ENCODE assay signal across 21 cellular contexts in the genomic region with DNA sequence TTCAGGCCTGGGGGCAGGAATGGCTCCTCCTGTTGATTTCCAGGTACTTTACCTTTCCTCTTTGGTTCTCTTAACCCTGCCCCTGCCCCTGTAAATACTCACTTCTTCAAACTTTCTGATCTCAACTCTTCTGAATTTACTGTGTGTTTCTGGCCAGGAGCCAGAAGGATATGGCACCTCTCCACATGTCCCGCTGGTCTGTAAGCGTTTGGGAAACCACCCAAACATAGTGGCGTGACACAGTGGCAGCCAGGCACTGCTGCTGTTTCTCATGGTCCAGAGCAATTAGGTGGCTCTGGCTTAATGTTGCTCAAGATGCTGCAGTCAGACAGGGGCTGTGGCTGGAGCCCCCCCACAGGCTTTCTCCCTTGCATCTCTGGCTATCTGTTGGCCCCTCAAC.
"Had no signal": no experiment of that assay in that cellular context is flagged by ENCODE, and none has a peak within 500 bp of the region (broad histone marks: within the 10 kb centered on the region; RNA-seq: fewer than 3 reads in every experiment).

No MANE protein-coding gene starts in this region.

- H3K27ac Mint-ChIP-seq: activated T-cell treated with anti-CD3 and anti-CD28 coated beads, Interleukin-2, amount 50 U/mL, for 72 hours; mesothelial cell of epicardium; nephron progenitor cell had no signal

- H3K4me1 Mint-ChIP-seq: mesothelial cell of epicardium had no signal

- H3K4me3 ChIP-seq: ascending aorta, breast epithelium, coronary artery, gastroesophageal sphincter, heart left ventricle, left lung, tibial artery had no signal

- ATAC-seq: activated T-cell treated with anti-CD3 and anti-CD28 coated beads, Interleukin-2, amount 50 U/mL, for 72 hours; gastroesophageal sphincter; heart left ventricle; left lung had no signal

- DNase-seq: activated CD4-positive, alpha-beta T cell treated with anti-CD3 and anti-CD28 coated beads, Interleukin-2, amount 50 U/mL, for 1 hour; activated CD4-positive, CD25-positive, alpha-beta regulatory T cell treated with anti-CD3 and anti-CD28 coated beads, Interleukin-2, amount 50 U/mL, for 72 hours; activated CD8-positive, alpha-beta memory T cell treated with anti-CD3 and anti-CD28 coated beads for 24 hours; activated effector memory CD4-positive, alpha-beta T cell treated with anti-CD3 and anti-CD28 coated beads, Interleukin-2, amount 50 U/mL, for 16 hours; activated naive CD4-positive, alpha-beta T cell treated with anti-CD3 and anti-CD28 coated beads, Interleukin-2, amount 50 U/mL, for 16 hours; activated T-cell treated with anti-CD3 and anti-CD28 coated beads, Interleukin-2, amount 50 U/mL, for 72 hours; heart left ventricle; left lung; nephron progenitor cell; occipital lobe; posterior cingulate gyrus; stimulated activated CD4-positive, alpha-beta T cell treated with anti-CD3 and anti-CD28 coated beads, Interleukin-1b, Interleukin-23, amount 100 ng/mL, for 48 hours; stimulated activated CD8-positive, alpha-beta memory T cell treated with anti-CD3 and anti-CD28 coated beads, Interleukin-4, amount 100 ng/mL, for 48 hours; stimulated activated naive CD4-positive, alpha-beta T cell; tibial artery had no signal

- H3K36me3 Mint-ChIP-seq: mesothelial cell of epicardium had no signal

- H3K27me3 ChIP-seq: ascending aorta, tibial artery had no signal

- H3K36me3 ChIP-seq: ascending aorta, breast epithelium, gastroesophageal sphincter, heart left ventricle, left lung, tibial artery had no signal

- H3K4me3 Mint-ChIP-seq: activated T-cell treated with anti-CD3 and anti-CD28 coated beads, Interleukin-2, amount 50 U/mL, for 72 hours; mesothelial cell of epicardium had no signal

- H3K27ac ChIP-seq: ascending aorta, breast epithelium, coronary artery, gastroesophageal sphincter, heart left ventricle, left lung, VCaP had no signal

- H3K9me3 ChIP-seq: ascending aorta, gastroesophageal sphincter, heart left ventricle, left lung, tibial artery had no signal

- H3K9me3 Mint-ChIP-seq: mesothelial cell of epicardium, nephron progenitor cell had no signal

- H3K4me1 ChIP-seq: breast epithelium, heart left ventricle, left lung had no signal
